In genomic region chr3:160851629-160852210, GRCh38 we compare ENCODE assay signal across 22 cellular contexts.
"Had no signal": no experiment of that assay in that cellular context is flagged by ENCODE, and none has a peak within 500 bp of the region (broad histone marks: within the 10 kb centered on the region; RNA-seq: fewer than 3 reads in every experiment).

No MANE protein-coding gene starts in this region.

- H3K27me3 Mint-ChIP-seq: stimulated activated naive CD8-positive, alpha-beta T cell treated with anti-CD3 and anti-CD28 coated beads, Interleukin-15, amount 100 ng/mL, for 72 hours had no signal

- H3K4me3 Mint-ChIP-seq: endodermal cell; naive thymus-derived CD4-positive, alpha-beta T cell; nephron progenitor cell; stimulated activated naive B cell treated with anti-CD40 and anti-IgM and Interleukin-4, amounts not matched to agents 10 μg/mL and 1 μg/mL and 100 μg/mL, for 72 hours; stimulated activated naive CD8-positive, alpha-beta T cell treated with anti-CD3 and anti-CD28 coated beads, Interleukin-15, amount 100 ng/mL, for 72 hours had no signal

- H3K9me3 Mint-ChIP-seq: endodermal cell had no signal

- H3K4me3 ChIP-seq: colonic mucosa, gastrocnemius medialis, heart right ventricle, psoas muscle, right lobe of liver, thoracic aorta, transverse colon had no signal

- H3K27me3 ChIP-seq: colonic mucosa, gastrocnemius medialis, heart right ventricle, right lobe of liver, transverse colon had no signal

- H3K4me1 ChIP-seq: colonic mucosa, right lobe of liver, transverse colon had no signal

- H3K36me3 ChIP-seq: colonic mucosa, gastrocnemius medialis, heart right ventricle, right lobe of liver, thoracic aorta, transverse colon had no signal

- H3K9me3 ChIP-seq: colonic mucosa, gastrocnemius medialis, psoas muscle, right lobe of liver, thoracic aorta, transverse colon had no signal

- ATAC-seq: esophagus mucosa; gastrocnemius medialis; heart right ventricle; left colon; left ventricle myocardium superior; naive thymus-derived CD4-positive, alpha-beta T cell; psoas muscle; right lobe of liver; stimulated activated naive B cell treated with anti-CD40 and anti-IgM and Interleukin-4, amounts not matched to agents 10 μg/mL and 1 μg/mL and 100 μg/mL, for 72 hours; stimulated activated naive CD8-positive, alpha-beta T cell treated with anti-CD3 and anti-CD28 coated beads, Interleukin-15, amount 100 ng/mL, for 72 hours had no signal

- DNase-seq: cerebellar nuclear complex; colonic mucosa; effector CD4-positive, alpha-beta T cell; endodermal cell; gastrocnemius medialis; heart right ventricle; hypothalamus; left colon; left ventricle myocardium superior; mammary epithelial cell; naive thymus-derived CD4-positive, alpha-beta T cell; nephron progenitor cell; psoas muscle; retina; right lobe of liver; stimulated activated CD4-positive, alpha-beta T cell treated with anti-CD3 and anti-CD28 coated beads, Interleukin-4, amount 100 ng/mL, for 24 hours; stimulated activated naive B cell treated with anti-CD40 and anti-IgM and Interleukin-4, amounts not matched to agents 10 μg/mL and 1 μg/mL and 100 μg/mL, for 72 hours; stimulated activated naive CD8-positive, alpha-beta T cell treated with anti-CD3 and anti-CD28 coated beads, Interleukin-15, amount 100 ng/mL, for 72 hours; substantia nigra; transverse colon had no signal

- H3K27ac ChIP-seq: colonic mucosa, gastrocnemius medialis, heart right ventricle, psoas muscle, right lobe of liver, thoracic aorta, transverse colon had no signal

- H3K27ac Mint-ChIP-seq: endodermal cell; naive thymus-derived CD4-positive, alpha-beta T cell; nephron progenitor cell; stimulated activated naive B cell treated with anti-CD40 and anti-IgM and Interleukin-4, amounts not matched to agents 10 μg/mL and 1 μg/mL and 100 μg/mL, for 72 hours; stimulated activated naive CD8-positive, alpha-beta T cell treated with anti-CD3 and anti-CD28 coated beads, Interleukin-15, amount 100 ng/mL, for 72 hours had no signal

- H3K4me1 Mint-ChIP-seq: nephron progenitor cell; stimulated activated naive B cell treated with anti-CD40 and anti-IgM and Interleukin-4, amounts not matched to agents 10 μg/mL and 1 μg/mL and 100 μg/mL, for 72 hours; stimulated activated naive CD8-positive, alpha-beta T cell treated with anti-CD3 and anti-CD28 coated beads, Interleukin-15, amount 100 ng/mL, for 72 hours had no signal
